ENCODE assay signal across 21 cellular contexts in the genomic region with DNA sequence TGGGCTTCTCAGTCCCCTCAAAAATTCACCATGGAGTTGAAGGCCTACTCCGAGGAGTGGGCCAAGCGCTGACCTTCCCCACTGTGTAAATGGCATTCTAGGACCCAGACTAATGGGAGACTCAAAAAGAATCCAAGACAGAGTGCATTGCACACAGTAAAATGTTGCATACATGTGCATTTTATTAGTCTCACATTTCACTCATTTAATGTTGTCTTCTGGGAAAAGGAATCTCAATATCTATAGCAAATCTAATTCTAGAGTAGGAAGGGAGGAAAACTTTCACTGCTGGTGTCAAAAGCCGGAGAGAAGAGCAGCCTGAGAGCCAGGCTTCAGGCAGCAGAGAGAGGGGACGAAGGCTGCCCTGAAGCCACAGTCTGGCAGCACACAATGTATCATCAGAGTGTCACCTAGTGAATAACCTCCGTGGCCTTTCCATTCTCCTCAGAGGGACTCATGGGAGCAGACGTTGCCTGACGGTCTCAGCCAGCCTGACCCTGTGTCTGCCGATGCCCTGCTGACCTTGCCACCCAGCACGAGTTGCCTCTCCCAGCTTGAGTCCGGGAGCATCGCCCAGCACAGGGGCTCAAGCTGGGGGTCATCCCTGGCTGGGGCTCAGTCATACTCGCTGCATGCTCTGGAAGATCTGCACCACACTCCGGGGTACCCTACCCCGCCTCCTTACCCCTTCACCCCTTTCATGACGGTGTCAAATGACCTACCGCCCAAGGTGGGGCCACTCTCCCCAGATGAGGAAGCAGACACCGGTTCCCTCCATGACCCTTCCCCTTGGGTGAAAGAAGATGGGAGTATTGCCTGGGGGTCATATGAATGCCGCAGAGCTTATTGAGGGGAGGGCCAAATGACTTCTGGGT. TPM values are rescaled to one million over a fixed set of nuclear protein-coding genes. Genes with fewer than 3 reads are reported as not detected.
"Had no signal": no experiment of that assay in that cellular context is flagged by ENCODE, and none has a peak within 500 bp of the region (broad histone marks: within the 10 kb centered on the region; RNA-seq: fewer than 3 reads in every experiment).

No MANE protein-coding gene starts in this region.

- H3K4me3 Mint-ChIP-seq: activated CD8-positive, alpha-beta memory T cell treated with anti-CD3 and anti-CD28 coated beads, Interleukin-2, amount 10 ng/mL, durations not matched to agents 7 days and 5 days; activated T-cell treated with anti-CD3 and anti-CD28 coated beads, Interleukin-2, amount 50 U/mL, for 24 hours; T-helper 2 cell treated with Interferon-gamma antibody and Interleukin-4, amounts not matched to agents 5 μg/mL and 100 μg/mL, for 36 hours had no signal

- DNase-seq: activated CD4-positive, alpha-beta T cell treated with anti-CD3 and anti-CD28 coated beads, Interleukin-2, amount 50 U/mL, for 48 hours; activated CD4-positive, CD25-positive, alpha-beta regulatory T cell treated with anti-CD3 and anti-CD28 coated beads, Interleukin-2, amount 50 U/mL, for 72 hours; activated CD8-positive, alpha-beta memory T cell treated with anti-CD3 and anti-CD28 coated beads, Interleukin-2, amount 10 ng/mL, durations not matched to agents 7 days and 5 days; activated effector memory CD4-positive, alpha-beta T cell treated with anti-CD3 and anti-CD28 coated beads, Interleukin-2, amount 50 U/mL, for 16 hours; activated T-cell treated with anti-CD3 and anti-CD28 coated beads, Interleukin-2, amount 50 U/mL, for 24 hours; amygdala; dorsolateral prefrontal cortex; foreskin melanocyte; heart left ventricle; left lung; stimulated activated CD4-positive, alpha-beta T cell treated with anti-CD3 and anti-CD28 coated beads, Interleukin-15, amount 100 ng/mL, for 24 hours; stimulated activated CD4-positive, alpha-beta T cell treated with anti-CD3 and anti-CD28 coated beads, Interleukin-4, amount 100 ng/mL, for 24 hours; SW 1271; trophoblast cell had no signal

- H3K36me3 Mint-ChIP-seq: activated CD8-positive, alpha-beta memory T cell treated with anti-CD3 and anti-CD28 coated beads, Interleukin-2, amount 10 ng/mL, durations not matched to agents 7 days and 5 days; activated naive CD4-positive, alpha-beta T cell treated with anti-CD3 and anti-CD28 coated beads, Interleukin-2, amount 50 U/mL, for 72 hours had no signal

- H3K4me1 Mint-ChIP-seq: activated CD8-positive, alpha-beta memory T cell treated with anti-CD3 and anti-CD28 coated beads, Interleukin-2, amount 10 ng/mL, durations not matched to agents 7 days and 5 days had no signal

- H3K36me3 ChIP-seq: breast epithelium, heart left ventricle, left lung had no signal

- H3K27ac Mint-ChIP-seq: activated CD8-positive, alpha-beta memory T cell treated with anti-CD3 and anti-CD28 coated beads, Interleukin-2, amount 10 ng/mL, durations not matched to agents 7 days and 5 days; activated T-cell treated with anti-CD3 and anti-CD28 coated beads, Interleukin-2, amount 50 U/mL, for 24 hours; T-helper 2 cell treated with Interferon-gamma antibody and Interleukin-4, amounts not matched to agents 5 μg/mL and 100 μg/mL, for 36 hours had no signal

- H3K4me1 ChIP-seq: breast epithelium had no signal

- H3K9me3 Mint-ChIP-seq: activated naive CD4-positive, alpha-beta T cell treated with anti-CD3 and anti-CD28 coated beads, Interleukin-2, amount 50 U/mL, for 72 hours; activated T-cell treated with anti-CD3 and anti-CD28 coated beads, Interleukin-2, amount 50 U/mL, for 24 hours; T-helper 2 cell treated with Interferon-gamma antibody and Interleukin-4, amounts not matched to agents 5 μg/mL and 100 μg/mL, for 36 hours had no signal

- ATAC-seq: activated CD8-positive, alpha-beta memory T cell treated with anti-CD3 and anti-CD28 coated beads, Interleukin-2, amount 10 ng/mL, durations not matched to agents 7 days and 5 days; activated naive CD4-positive, alpha-beta T cell treated with anti-CD3 and anti-CD28 coated beads, Interleukin-2, amount 50 U/mL, for 72 hours; left lung had no signal

- H3K27me3 ChIP-seq: breast epithelium, dorsolateral prefrontal cortex, left lung had no signal

- H3K9me3 ChIP-seq: breast epithelium, heart left ventricle, left lung had no signal

- H3K4me3 ChIP-seq: breast epithelium, dorsolateral prefrontal cortex, heart left ventricle, left lung had no signal

- H3K27ac ChIP-seq: dorsolateral prefrontal cortex, heart left ventricle, left lung had no signal

RNA-seq across cellular contexts. Expression of a gene that starts 12.9 kb away (rescaled TPM):
- total RNA-seq: activated CD8-positive, alpha-beta memory T cell treated with anti-CD3 and anti-CD28 coated beads, Interleukin-2, amount 10 ng/mL, durations not matched to agents 7 days and 5 days; activated naive CD4-positive, alpha-beta T cell treated with anti-CD3 and anti-CD28 coated beads, Interleukin-2, amount 50 U/mL, for 72 hours; chondrocyte; osteocyte; renal cortical epithelial cell had no signal

RNA-seq across cellular contexts. Expression of a gene that starts 39.9 kb away (rescaled TPM):
- total RNA-seq: activated CD8-positive, alpha-beta memory T cell treated with anti-CD3 and anti-CD28 coated beads, Interleukin-2, amount 10 ng/mL, durations not matched to agents 7 days and 5 days; activated naive CD4-positive, alpha-beta T cell treated with anti-CD3 and anti-CD28 coated beads, Interleukin-2, amount 50 U/mL, for 72 hours; chondrocyte; dorsolateral prefrontal cortex; heart left ventricle; left lung; osteocyte; renal cortical epithelial cell; skeletal muscle tissue had no signal
